Comparison of ENCODE assay signal across 1 cellular context in the genomic region with DNA sequence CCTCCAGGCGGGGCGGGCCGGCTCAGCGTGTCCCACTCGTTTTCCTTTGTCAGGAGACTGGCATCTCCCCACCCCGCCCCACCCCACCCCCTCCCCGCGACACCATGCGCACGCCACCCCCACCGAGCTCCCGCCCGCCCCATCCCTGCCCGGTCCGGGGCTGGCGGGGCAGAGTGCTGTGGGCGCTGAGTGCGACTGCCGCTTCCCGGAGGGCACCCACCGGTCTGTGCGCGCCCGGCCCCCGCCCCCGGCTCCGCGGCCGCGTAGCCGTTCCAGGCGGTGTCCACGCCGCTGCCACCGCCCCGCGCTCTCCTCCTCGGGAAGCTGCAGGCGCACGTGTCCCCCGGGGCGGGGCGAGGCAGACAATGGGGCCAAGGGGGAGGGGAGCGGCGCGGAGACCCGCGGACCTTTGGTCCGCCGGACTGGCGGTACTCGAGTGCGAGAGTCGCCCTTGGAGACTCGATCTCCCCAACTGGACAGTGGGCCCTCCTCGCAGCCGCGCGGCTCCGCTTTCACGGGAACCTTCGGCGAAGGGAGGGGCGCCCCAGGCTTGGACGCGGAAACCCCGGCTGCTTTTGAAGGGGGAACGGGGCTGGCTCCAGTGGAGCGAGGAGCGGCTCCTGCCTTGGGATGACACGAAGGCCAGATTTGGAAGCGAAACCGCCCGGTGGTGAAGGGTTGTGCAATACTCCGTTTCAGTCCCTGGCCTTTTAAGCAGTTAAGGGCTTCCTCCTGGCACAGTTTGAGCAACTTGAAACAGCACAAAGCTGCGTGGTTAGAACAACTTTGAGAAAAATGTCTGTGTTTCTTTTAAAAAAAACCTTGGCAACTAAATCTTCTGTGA.
A peak's percentile ranks its signal among the peaks of the same experiment; 100 is the strongest.
TF ChIP-seq lines count a peak whose summit lies in the region.

No MANE protein-coding gene starts in this region.

TF ChIP-seq in K562, 482 proteins besides CTCF, POLR2A, EP300 and RAD21 (continued from another document and continues in another):
- TF ChIP-seq, protein P1, sequence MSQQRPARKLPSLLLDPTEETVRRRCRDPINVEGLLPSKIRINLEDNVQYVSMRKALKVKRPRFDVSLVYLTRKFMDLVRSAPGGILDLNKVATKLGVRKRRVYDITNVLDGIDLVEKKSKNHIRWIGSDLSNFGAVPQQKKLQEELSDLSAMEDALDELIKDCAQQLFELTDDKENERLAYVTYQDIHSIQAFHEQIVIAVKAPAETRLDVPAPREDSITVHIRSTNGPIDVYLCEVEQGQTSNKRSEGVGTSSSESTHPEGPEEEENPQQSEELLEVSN (IDR thresholded peaks at IDR 0.05; ENCODE audit: borderline replicate concordance in 1 of 2, extremely low read depth in 1 of 2, insufficient read depth in 1 of 2, insufficient read length in 1 of 2, low read depth in 1 of 2, low read length in 1 of 2, poor library complexity in 1 of 2, severe bottlenecking in 1 of 2) = peak; percentile 42 to 87
- TF ChIP-seq, protein P2, sequence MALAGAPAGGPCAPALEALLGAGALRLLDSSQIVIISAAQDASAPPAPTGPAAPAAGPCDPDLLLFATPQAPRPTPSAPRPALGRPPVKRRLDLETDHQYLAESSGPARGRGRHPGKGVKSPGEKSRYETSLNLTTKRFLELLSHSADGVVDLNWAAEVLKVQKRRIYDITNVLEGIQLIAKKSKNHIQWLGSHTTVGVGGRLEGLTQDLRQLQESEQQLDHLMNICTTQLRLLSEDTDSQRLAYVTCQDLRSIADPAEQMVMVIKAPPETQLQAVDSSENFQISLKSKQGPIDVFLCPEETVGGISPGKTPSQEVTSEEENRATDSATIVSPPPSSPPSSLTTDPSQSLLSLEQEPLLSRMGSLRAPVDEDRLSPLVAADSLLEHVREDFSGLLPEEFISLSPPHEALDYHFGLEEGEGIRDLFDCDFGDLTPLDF (CRISPR knock-in tag; IDR thresholded peaks at IDR 0.05) = no peak
- TF ChIP-seq KLF13 (tag; IDR thresholded peaks at IDR 0.05; ENCODE audit: borderline replicate concordance, low read depth) (peak; percentile 12; the same call in 1 of the 2 replicates), CXXC5 (CRISPR knock-in tag; IDR thresholded peaks at IDR 0.05) (peak; percentile 55), PRPF4 (IDR thresholded peaks at IDR 0.05; ENCODE audit: insufficient read depth, low read depth, low read length, poor library complexity, severe bottlenecking) (no peak), SIN3A (IDR thresholded peaks at IDR 0.05; ENCODE audit: borderline replicate concordance in 2 of 2, control insufficient read depth in 1 of 2, low read depth in 2 of 2, low read length in 2 of 2) (peak; percentile 42 to 86; a peak in 1 of 4 replicates), JUN (IDR thresholded peaks at IDR 0.05; ENCODE audit: borderline replicate concordance, low read depth, low read length) (peak; percentile 51; the same call in 1 of the 2 replicates), JUN (CRISPR knock-in tag; IDR thresholded peaks at IDR 0.05; ENCODE audit: borderline replicate concordance) (0 out of 2 replicates have a peak, but pooled peaks have one; percentile 68), U2AF1 (optimal IDR thresholded peaks at IDR 0.05; ENCODE audit: low read depth, low read length) (no peak), ZBTB7A (IDR thresholded peaks at IDR 0.05; ENCODE audit: borderline replicate concordance, control insufficient read depth, low read depth, low read length) (peak; percentile 81), ZFX (CRISPR knock-in tag; IDR thresholded peaks at IDR 0.05) (peak; percentile 75), ZNF431 (CRISPR knock-in tag; IDR thresholded peaks at IDR 0.05) (peak; percentile 73), MAFG (tag; conservative IDR thresholded peaks at IDR 0.05) (no peak), ILF3 (IDR thresholded peaks at IDR 0.05; ENCODE audit: borderline replicate concordance) (no peak), POLR2G (IDR thresholded peaks at IDR 0.05; ENCODE audit: low read depth, low read length) (peak; percentile 81), ZFPM2 (CRISPR knock-in tag; IDR thresholded peaks at IDR 0.05) (no peak), C11orf30 (IDR thresholded peaks at IDR 0.05; ENCODE audit: low read depth) (no peak), CCAR2 (IDR thresholded peaks at IDR 0.05; ENCODE audit: low read depth, low read length) (no peak), CAMTA2 (CRISPR knock-in tag; conservative IDR thresholded peaks at IDR 0.05) (0 out of 2 replicates have a peak, but pooled peaks have one; percentile 6), NRF1 (conservative IDR thresholded peaks at IDR 0.05 in 1 of 2, IDR thresholded peaks at IDR 0.05 in 1 of 2) (0 out of 4 replicates have a peak, but pooled peaks of 1 of the 2 experiments have one; percentile 12), TOE1 (IDR thresholded peaks at IDR 0.05; ENCODE audit: borderline replicate concordance) (peak; percentile 65; the same call in 1 of the 2 replicates), TOE1 (CRISPR knock-in tag; IDR thresholded peaks at IDR 0.05; ENCODE audit: borderline replicate concordance, low read depth) (no peak), TAF9B (IDR thresholded peaks at IDR 0.05; ENCODE audit: partially characterized antibody) (peak; percentile 31), KDM5B (IDR thresholded peaks at IDR 0.05; ENCODE audit: insufficient replicate concordance, low read depth, low read length) (peak; percentile 73)
- TF ChIP-seq, protein P3, sequence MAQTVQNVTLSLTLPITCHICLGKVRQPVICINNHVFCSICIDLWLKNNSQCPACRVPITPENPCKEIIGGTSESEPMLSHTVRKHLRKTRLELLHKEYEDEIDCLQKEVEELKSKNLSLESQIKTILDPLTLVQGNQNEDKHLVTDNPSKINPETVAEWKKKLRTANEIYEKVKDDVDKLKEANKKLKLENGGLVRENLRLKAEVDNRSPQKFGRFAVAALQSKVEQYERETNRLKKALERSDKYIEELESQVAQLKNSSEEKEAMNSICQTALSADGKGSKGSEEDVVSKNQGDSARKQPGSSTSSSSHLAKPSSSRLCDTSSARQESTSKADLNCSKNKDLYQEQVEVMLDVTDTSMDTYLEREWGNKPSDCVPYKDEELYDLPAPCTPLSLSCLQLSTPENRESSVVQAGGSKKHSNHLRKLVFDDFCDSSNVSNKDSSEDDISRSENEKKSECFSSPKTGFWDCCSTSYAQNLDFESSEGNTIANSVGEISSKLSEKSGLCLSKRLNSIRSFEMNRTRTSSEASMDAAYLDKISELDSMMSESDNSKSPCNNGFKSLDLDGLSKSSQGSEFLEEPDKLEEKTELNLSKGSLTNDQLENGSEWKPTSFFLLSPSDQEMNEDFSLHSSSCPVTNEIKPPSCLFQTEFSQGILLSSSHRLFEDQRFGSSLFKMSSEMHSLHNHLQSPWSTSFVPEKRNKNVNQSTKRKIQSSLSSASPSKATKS (CRISPR knock-in tag; IDR thresholded peaks at IDR 0.05) = no peak
- TF ChIP-seq, protein P4, sequence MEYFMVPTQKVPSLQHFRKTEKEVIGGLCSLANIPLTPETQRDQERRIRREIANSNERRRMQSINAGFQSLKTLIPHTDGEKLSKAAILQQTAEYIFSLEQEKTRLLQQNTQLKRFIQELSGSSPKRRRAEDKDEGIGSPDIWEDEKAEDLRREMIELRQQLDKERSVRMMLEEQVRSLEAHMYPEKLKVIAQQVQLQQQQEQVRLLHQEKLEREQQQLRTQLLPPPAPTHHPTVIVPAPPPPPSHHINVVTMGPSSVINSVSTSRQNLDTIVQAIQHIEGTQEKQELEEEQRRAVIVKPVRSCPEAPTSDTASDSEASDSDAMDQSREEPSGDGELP (CRISPR knock-in tag; IDR thresholded peaks at IDR 0.05; ENCODE audit: borderline replicate concordance) = peak; percentile 48; the same call in 1 of the 2 replicates
- TF ChIP-seq, protein P5, sequence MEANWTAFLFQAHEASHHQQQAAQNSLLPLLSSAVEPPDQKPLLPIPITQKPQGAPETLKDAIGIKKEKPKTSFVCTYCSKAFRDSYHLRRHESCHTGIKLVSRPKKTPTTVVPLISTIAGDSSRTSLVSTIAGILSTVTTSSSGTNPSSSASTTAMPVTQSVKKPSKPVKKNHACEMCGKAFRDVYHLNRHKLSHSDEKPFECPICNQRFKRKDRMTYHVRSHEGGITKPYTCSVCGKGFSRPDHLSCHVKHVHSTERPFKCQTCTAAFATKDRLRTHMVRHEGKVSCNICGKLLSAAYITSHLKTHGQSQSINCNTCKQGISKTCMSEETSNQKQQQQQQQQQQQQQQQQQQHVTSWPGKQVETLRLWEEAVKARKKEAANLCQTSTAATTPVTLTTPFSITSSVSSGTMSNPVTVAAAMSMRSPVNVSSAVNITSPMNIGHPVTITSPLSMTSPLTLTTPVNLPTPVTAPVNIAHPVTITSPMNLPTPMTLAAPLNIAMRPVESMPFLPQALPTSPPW (CRISPR knock-in tag; IDR thresholded peaks at IDR 0.05) = peak; percentile 78
- TF ChIP-seq, protein P6, sequence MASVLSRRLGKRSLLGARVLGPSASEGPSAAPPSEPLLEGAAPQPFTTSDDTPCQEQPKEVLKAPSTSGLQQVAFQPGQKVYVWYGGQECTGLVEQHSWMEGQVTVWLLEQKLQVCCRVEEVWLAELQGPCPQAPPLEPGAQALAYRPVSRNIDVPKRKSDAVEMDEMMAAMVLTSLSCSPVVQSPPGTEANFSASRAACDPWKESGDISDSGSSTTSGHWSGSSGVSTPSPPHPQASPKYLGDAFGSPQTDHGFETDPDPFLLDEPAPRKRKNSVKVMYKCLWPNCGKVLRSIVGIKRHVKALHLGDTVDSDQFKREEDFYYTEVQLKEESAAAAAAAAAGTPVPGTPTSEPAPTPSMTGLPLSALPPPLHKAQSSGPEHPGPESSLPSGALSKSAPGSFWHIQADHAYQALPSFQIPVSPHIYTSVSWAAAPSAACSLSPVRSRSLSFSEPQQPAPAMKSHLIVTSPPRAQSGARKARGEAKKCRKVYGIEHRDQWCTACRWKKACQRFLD (CRISPR knock-in tag; IDR thresholded peaks at IDR 0.05) = no peak
- TF ChIP-seq, protein P7, sequence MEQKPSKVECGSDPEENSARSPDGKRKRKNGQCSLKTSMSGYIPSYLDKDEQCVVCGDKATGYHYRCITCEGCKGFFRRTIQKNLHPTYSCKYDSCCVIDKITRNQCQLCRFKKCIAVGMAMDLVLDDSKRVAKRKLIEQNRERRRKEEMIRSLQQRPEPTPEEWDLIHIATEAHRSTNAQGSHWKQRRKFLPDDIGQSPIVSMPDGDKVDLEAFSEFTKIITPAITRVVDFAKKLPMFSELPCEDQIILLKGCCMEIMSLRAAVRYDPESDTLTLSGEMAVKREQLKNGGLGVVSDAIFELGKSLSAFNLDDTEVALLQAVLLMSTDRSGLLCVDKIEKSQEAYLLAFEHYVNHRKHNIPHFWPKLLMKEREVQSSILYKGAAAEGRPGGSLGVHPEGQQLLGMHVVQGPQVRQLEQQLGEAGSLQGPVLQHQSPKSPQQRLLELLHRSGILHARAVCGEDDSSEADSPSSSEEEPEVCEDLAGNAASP (IDR thresholded peaks at IDR 0.05) = no peak
- TF ChIP-seq, protein P8, sequence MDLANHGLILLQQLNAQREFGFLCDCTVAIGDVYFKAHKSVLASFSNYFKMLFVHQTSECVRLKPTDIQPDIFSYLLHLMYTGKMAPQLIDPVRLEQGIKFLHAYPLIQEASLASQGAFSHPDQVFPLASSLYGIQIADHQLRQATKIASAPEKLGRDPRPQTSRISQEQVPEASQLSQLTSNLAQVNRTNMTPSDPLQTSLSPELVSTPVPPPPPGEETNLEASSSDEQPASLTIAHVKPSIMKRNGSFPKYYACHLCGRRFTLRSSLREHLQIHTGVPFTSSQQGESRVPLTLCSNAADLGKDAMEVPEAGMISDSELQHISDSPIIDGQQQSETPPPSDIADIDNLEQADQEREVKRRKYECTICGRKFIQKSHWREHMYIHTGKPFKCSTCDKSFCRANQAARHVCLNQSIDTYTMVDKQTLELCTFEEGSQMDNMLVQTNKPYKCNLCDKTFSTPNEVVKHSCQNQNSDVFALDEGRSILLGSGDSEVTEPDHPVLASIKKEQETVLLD (IDR thresholded peaks at IDR 0.05) = peak; percentile 58
- TF ChIP-seq, protein P9, sequence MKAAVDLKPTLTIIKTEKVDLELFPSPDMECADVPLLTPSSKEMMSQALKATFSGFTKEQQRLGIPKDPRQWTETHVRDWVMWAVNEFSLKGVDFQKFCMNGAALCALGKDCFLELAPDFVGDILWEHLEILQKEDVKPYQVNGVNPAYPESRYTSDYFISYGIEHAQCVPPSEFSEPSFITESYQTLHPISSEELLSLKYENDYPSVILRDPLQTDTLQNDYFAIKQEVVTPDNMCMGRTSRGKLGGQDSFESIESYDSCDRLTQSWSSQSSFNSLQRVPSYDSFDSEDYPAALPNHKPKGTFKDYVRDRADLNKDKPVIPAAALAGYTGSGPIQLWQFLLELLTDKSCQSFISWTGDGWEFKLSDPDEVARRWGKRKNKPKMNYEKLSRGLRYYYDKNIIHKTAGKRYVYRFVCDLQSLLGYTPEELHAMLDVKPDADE (conservative IDR thresholded peaks at IDR 0.05; ENCODE audit: control insufficient read depth, low read depth, low read length) = peak; percentile 47; the same call in 1 of the 2 replicates
- TF ChIP-seq, protein P10, sequence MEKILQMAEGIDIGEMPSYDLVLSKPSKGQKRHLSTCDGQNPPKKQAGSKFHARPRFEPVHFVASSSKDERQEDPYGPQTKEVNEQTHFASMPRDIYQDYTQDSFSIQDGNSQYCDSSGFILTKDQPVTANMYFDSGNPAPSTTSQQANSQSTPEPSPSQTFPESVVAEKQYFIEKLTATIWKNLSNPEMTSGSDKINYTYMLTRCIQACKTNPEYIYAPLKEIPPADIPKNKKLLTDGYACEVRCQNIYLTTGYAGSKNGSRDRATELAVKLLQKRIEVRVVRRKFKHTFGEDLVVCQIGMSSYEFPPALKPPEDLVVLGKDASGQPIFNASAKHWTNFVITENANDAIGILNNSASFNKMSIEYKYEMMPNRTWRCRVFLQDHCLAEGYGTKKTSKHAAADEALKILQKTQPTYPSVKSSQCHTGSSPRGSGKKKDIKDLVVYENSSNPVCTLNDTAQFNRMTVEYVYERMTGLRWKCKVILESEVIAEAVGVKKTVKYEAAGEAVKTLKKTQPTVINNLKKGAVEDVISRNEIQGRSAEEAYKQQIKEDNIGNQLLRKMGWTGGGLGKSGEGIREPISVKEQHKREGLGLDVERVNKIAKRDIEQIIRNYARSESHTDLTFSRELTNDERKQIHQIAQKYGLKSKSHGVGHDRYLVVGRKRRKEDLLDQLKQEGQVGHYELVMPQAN (IDR thresholded peaks at IDR 0.05; ENCODE audit: borderline replicate concordance) = peak; percentile 68
- TF ChIP-seq, protein P11, sequence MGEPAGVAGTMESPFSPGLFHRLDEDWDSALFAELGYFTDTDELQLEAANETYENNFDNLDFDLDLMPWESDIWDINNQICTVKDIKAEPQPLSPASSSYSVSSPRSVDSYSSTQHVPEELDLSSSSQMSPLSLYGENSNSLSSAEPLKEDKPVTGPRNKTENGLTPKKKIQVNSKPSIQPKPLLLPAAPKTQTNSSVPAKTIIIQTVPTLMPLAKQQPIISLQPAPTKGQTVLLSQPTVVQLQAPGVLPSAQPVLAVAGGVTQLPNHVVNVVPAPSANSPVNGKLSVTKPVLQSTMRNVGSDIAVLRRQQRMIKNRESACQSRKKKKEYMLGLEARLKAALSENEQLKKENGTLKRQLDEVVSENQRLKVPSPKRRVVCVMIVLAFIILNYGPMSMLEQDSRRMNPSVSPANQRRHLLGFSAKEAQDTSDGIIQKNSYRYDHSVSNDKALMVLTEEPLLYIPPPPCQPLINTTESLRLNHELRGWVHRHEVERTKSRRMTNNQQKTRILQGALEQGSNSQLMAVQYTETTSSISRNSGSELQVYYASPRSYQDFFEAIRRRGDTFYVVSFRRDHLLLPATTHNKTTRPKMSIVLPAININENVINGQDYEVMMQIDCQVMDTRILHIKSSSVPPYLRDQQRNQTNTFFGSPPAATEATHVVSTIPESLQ (CRISPR knock-in tag; IDR thresholded peaks at IDR 0.05) = peak; percentile 49; the same call in 1 of the 2 replicates
